11 cellular contexts compared by ENCODE assay signal in genomic region chr10:125014984-125015944, GRCh38.
DNase-seq lines count a peak whose midpoint lies in the region; ATAC-seq and TF ChIP-seq lines count a peak whose summit lies in the region.
"Had no signal": no experiment of that assay in that cellular context is flagged by ENCODE, and none has a peak within 500 bp of the region (broad histone marks: within the 10 kb centered on the region; RNA-seq: fewer than 3 reads in every experiment).

No MANE protein-coding gene starts in this region.

- no peaks in the 10 kb centered on the region for H3K9me3 ChIP-seq in ascending aorta
- no peaks in the 10 kb centered on the region for H3K9me3 ChIP-seq in left lung

- intact Hi-C loops in ascending aorta (cut with DNase I) (loop anchor here (1.0 kb wide), 1 partner anchor 16 kb away; no protein-coding TSS in a partner anchor), left lung (cut with DNase I) (no loop called here)

- H3K4me1 ChIP-seq in ascending aorta (peaks cover 42 to 90% of the 10 kb centered on the region in 2 donors), left lung (peaks cover 15 to 21% of the 10 kb centered on the region in 2 donors)

- peak overlapping the region; percentile 90 to 94 for H3K27ac ChIP-seq in ascending aorta
- H3K27ac ChIP-seq in left lung, result peak overlapping the region; percentile 30 to 52

- ATAC-seq in left lung, result peak; percentile 45
- ATAC-seq in GM21423 (IDR thresholded peaks at IDR 0.05; ENCODE audit: unreplicated experiment), result no peak

- H3K27me3 ChIP-seq in ascending aorta (no peaks in the 10 kb centered on the region), left lung (no peaks in the 10 kb centered on the region)

- H3K4me3 ChIP-seq in ascending aorta (peak overlapping the region in 1 of 2 donors; percentile 44), left lung (no peak overlapping the region)

- no peak for TF ChIP-seq CTCF in ascending aorta (IDR thresholded peaks at IDR 0.05)
- no peak for TF ChIP-seq CTCF in left lung (IDR thresholded peaks at IDR 0.05)

- H3K36me3 ChIP-seq in ascending aorta (no peaks in the 10 kb centered on the region), left lung (peaks cover 0 to 29% of the 10 kb centered on the region in 2 donors)

- peak; percentile 49 for DNase-seq in ELF-1 (ENCODE audit: low read depth, low spot score)
- DNase-seq in ascending aorta (ENCODE audit: low spot score in 2 of 2), result peak in 1 of 2 donors; percentile 84
- DNase-seq in left lung, result peak in 1 of 2 donors; percentile 78
- DNase-seq in stimulated activated CD8-positive, alpha-beta memory T cell treated with anti-CD3 and anti-CD28 coated beads, Interleukin-12 subunit alpha, Interleukin-12 subunit beta, amount 100 ng/mL, for 4 hours (ENCODE audit: low read depth), result peak; percentile 5
- DNase-seq in putamen (ENCODE audit: low spot score), result no peak
- no peak for DNase-seq in HPDE6-E6E7 (ENCODE audit: extremely low spot score)
- DNase-seq in NCI-H1417 treated with DMSO at 0.1 percent for 48 hours (lab: John Stamatoyannopoulos, UW), result no peak
- DNase-seq: NCI-H2081 treated with DMSO at 0.1 percent for 48 hours, retina, WERI-Rb-1 had no signal

Comparison
In these comparisons a context has a peak if more than half of its experiments do, and no peak if none do; other contexts are left out.
1. DNase-seq: peak in ELF-1 (single experiment) and stimulated activated CD8-positive, alpha-beta memory T cell treated with anti-CD3 and anti-CD28 coated beads, Interleukin-12 subunit alpha, Interleukin-12 subunit beta, amount 100 ng/mL, for 4 hours (single experiment); none in putamen (single experiment), HPDE6-E6E7 (single experiment) and NCI-H1417 treated with DMSO at 0.1 percent for 48 hours (single experiment).